ENCODE assay signal across 2 cellular contexts in the genomic region with DNA sequence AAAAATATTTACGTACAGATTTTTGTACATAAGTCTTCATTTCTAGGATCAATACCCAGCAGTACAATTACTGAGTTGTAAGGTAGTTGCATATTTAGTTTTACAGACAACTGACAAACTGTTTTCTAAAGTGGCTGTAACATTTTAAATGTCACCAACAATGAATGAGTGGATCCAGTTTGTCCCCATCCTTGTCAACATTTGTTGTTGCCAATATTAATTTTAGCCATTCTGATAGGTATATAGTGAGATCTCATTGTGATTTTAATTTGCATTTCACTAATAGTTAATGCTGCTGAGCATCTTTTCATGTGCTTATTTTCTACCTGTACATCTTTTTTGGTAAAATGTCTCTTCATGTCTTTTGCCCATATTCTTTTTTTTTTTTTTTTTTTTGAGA.
A peak's percentile ranks its signal among the peaks of the same experiment; 100 is the strongest.
TF ChIP-seq lines count a peak whose summit lies in the region.

No MANE protein-coding gene starts in this region.

TF ChIP-seq in A549, 52 proteins besides CTCF, POLR2A, EP300 and RAD21 (continued from another document):
- TF ChIP-seq ZFP36 (IDR thresholded peaks at IDR 0.05; ENCODE audit: borderline replicate concordance, partially characterized antibody): peak; percentile 48
- TF ChIP-seq, protein P1, sequence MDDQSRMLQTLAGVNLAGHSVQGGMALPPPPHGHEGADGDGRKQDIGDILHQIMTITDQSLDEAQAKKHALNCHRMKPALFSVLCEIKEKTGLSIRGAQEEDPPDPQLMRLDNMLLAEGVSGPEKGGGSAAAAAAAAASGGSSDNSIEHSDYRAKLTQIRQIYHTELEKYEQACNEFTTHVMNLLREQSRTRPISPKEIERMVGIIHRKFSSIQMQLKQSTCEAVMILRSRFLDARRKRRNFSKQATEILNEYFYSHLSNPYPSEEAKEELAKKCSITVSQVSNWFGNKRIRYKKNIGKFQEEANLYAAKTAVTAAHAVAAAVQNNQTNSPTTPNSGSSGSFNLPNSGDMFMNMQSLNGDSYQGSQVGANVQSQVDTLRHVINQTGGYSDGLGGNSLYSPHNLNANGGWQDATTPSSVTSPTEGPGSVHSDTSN (IDR thresholded peaks at IDR 0.05): no peak
- no peak for TF ChIP-seq CEBPB (IDR thresholded peaks at IDR 0.05)
- no peak for TF ChIP-seq KDM1A (IDR thresholded peaks at IDR 0.05; ENCODE audit: low read depth)

TF ChIP-seq in K562, 482 proteins besides CTCF, POLR2A, EP300 and RAD21 (continued from another document):
- TF ChIP-seq CHD4 (IDR thresholded peaks at IDR 0.05; ENCODE audit: insufficient read depth, insufficient replicate concordance, low read depth, low read length, poor library complexity, severe bottlenecking) (no peak), DPF2 (IDR thresholded peaks at IDR 0.05) (no peak), RBM25 (IDR thresholded peaks at IDR 0.05; ENCODE audit: low read depth, low read length, severe bottlenecking) (peak; percentile 64), ADNP (tag; IDR thresholded peaks at IDR 0.05) (no peak)
- TF ChIP-seq, protein P2, sequence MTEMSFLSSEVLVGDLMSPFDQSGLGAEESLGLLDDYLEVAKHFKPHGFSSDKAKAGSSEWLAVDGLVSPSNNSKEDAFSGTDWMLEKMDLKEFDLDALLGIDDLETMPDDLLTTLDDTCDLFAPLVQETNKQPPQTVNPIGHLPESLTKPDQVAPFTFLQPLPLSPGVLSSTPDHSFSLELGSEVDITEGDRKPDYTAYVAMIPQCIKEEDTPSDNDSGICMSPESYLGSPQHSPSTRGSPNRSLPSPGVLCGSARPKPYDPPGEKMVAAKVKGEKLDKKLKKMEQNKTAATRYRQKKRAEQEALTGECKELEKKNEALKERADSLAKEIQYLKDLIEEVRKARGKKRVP (CRISPR knock-in tag; IDR thresholded peaks at IDR 0.05): no peak
